Comparison of ENCODE assay signal across 24 cellular contexts in the genomic region with DNA sequence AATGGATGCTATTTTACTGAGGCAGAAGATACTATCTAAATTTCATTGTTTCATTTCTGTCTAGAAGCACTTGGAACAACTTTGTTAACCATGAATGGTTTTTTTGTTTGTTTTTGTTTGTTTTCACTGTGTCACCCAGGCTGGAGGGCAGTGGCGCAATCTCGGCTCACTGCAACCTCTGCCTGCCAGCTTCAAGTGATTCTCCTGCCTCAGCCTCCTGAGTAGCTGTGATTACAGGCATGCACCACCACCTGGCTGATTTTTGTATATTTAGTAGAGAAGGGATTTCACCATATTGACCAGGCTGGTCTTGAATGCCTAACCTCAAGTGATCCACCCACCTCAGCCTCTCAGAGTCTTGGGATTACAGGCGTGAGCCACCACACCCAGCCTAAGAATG.
"Had no signal": no experiment of that assay in that cellular context is flagged by ENCODE, and none has a peak within 500 bp of the region (broad histone marks: within the 10 kb centered on the region; RNA-seq: fewer than 3 reads in every experiment).

No MANE protein-coding gene starts in this region.

- H3K4me3 Mint-ChIP-seq: activated naive CD8-positive, alpha-beta T cell treated with anti-CD3 and anti-CD28 coated beads for 36 hours; central memory CD8-positive, alpha-beta T cell; mesothelial cell of epicardium; nephron progenitor cell had no signal

- H3K4me3 ChIP-seq: coronary artery, esophagus muscularis mucosa, lower lobe of right lung, sigmoid colon, spleen had no signal

- H3K4me1 ChIP-seq: esophagus muscularis mucosa, lower lobe of right lung, sigmoid colon, spleen had no signal

- DNase-seq: activated CD4-positive, alpha-beta T cell treated with anti-CD3 and anti-CD28 coated beads for 1 hour; activated CD4-positive, alpha-beta T cell treated with anti-CD3 and anti-CD28 coated beads, Interleukin-2, amount 50 U/mL, for 4 hours; activated naive CD4-positive, alpha-beta T cell; activated naive CD8-positive, alpha-beta T cell treated with anti-CD3 and anti-CD28 coated beads for 36 hours; activated T-cell treated with anti-CD3 and anti-CD28 coated beads for 4 hours; anterior cingulate cortex; brain microvascular endothelial cell; foreskin fibroblast; glutamatergic neuron; hippocampal formation; lower lobe of right lung; nephron progenitor cell; nucleus accumbens; sigmoid colon; spleen; stimulated activated naive CD4-positive, alpha-beta T cell; SW 1271; T-helper 2 cell had no signal

- H3K9me3 Mint-ChIP-seq: activated naive CD8-positive, alpha-beta T cell treated with anti-CD3 and anti-CD28 coated beads for 36 hours; central memory CD8-positive, alpha-beta T cell; mesothelial cell of epicardium; nephron progenitor cell had no signal

- ATAC-seq: lower lobe of right lung had no signal

- H3K4me1 Mint-ChIP-seq: activated naive CD8-positive, alpha-beta T cell treated with anti-CD3 and anti-CD28 coated beads for 36 hours; central memory CD8-positive, alpha-beta T cell; mesothelial cell of epicardium; nephron progenitor cell had no signal

- H3K27me3 ChIP-seq: brain microvascular endothelial cell, esophagus muscularis mucosa, sigmoid colon, spleen had no signal

- H3K27me3 Mint-ChIP-seq: activated naive CD8-positive, alpha-beta T cell treated with anti-CD3 and anti-CD28 coated beads for 36 hours; central memory CD8-positive, alpha-beta T cell had no signal

- H3K9me3 ChIP-seq: esophagus muscularis mucosa, lower lobe of right lung, sigmoid colon, spleen had no signal

- H3K27ac ChIP-seq: brain microvascular endothelial cell, coronary artery, esophagus muscularis mucosa, lower lobe of right lung, sigmoid colon, spleen, VCaP had no signal

- FAIRE-seq: keratinocyte had no signal

- H3K36me3 Mint-ChIP-seq: activated naive CD8-positive, alpha-beta T cell treated with anti-CD3 and anti-CD28 coated beads for 36 hours had no signal

- H3K27ac Mint-ChIP-seq: activated naive CD8-positive, alpha-beta T cell treated with anti-CD3 and anti-CD28 coated beads for 36 hours; mesothelial cell of epicardium; nephron progenitor cell had no signal
